ENCODE assay signal across 1 cellular context in the genomic region with DNA sequence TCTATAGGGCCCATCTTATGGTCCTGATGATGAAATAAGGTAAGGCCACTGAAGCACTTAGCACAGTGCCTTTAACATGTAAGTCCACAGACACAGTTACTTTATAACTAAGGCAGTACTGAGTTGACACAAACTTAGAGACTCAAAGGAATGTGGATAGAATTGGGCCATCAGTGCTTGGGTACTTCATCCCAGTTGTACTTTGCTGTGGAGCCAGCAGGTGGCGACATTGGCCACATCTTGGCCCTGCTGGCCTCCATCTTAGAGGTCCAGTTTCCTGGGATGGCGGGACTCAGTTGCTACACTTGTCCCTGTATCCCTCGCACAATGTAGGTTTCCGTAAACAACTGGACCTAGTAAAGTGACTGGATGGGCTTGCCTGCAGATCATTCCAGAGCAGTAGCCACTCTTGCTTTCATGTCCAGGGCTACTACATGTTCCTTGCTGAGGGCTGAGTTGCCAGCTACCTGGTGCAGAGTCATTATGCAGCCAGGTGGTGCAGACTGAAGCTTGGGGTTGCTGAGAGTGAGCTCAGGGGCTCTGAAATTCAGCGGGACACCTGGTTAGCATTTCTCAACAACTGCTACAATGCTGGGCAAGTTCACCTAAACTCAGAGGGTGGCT.
A peak's percentile ranks its signal among the peaks of the same experiment; 100 is the strongest.
TF ChIP-seq lines count a peak whose summit lies in the region.

No MANE protein-coding gene starts in this region.

TF ChIP-seq in HepG2, 621 proteins besides CTCF, POLR2A, EP300 and RAD21 (continued from another document):
- TF ChIP-seq, protein P1, sequence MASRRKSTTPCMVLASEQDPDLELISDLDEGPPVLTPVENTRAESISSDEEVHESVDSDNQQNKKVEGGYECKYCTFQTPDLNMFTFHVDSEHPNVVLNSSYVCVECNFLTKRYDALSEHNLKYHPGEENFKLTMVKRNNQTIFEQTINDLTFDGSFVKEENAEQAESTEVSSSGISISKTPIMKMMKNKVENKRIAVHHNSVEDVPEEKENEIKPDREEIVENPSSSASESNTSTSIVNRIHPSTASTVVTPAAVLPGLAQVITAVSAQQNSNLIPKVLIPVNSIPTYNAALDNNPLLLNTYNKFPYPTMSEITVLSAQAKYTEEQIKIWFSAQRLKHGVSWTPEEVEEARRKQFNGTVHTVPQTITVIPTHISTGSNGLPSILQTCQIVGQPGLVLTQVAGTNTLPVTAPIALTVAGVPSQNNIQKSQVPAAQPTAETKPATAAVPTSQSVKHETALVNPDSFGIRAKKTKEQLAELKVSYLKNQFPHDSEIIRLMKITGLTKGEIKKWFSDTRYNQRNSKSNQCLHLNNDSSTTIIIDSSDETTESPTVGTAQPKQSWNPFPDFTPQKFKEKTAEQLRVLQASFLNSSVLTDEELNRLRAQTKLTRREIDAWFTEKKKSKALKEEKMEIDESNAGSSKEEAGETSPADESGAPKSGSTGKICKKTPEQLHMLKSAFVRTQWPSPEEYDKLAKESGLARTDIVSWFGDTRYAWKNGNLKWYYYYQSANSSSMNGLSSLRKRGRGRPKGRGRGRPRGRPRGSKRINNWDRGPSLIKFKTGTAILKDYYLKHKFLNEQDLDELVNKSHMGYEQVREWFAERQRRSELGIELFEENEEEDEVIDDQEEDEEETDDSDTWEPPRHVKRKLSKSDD (CRISPR knock-in tag; IDR thresholded peaks at IDR 0.05; ENCODE audit: low read depth) = 0 out of 2 replicates have a peak, but pooled peaks have one; percentile 35
- no peak for TF ChIP-seq ZNF335 (CRISPR knock-in tag; IDR thresholded peaks at IDR 0.05)
- peak; percentile 32 for TF ChIP-seq TEAD3 (CRISPR knock-in tag; optimal IDR thresholded peaks at IDR 0.05; ENCODE audit: borderline replicate concordance)
- TF ChIP-seq ZBTB4 (CRISPR knock-in tag; IDR thresholded peaks at IDR 0.05; ENCODE audit: borderline replicate concordance) = 0 out of 2 replicates have a peak, but pooled peaks have one; percentile 28
- TF ChIP-seq DPF2 (CRISPR knock-in tag; IDR thresholded peaks at IDR 0.05; ENCODE audit: borderline replicate concordance, low read depth) = no peak
- no peak for TF ChIP-seq FOXA1 (IDR thresholded peaks at IDR 0.05)
- no peak for TF ChIP-seq FOXA1 (CRISPR knock-in tag; IDR thresholded peaks at IDR 0.05)
- TF ChIP-seq, protein P2, sequence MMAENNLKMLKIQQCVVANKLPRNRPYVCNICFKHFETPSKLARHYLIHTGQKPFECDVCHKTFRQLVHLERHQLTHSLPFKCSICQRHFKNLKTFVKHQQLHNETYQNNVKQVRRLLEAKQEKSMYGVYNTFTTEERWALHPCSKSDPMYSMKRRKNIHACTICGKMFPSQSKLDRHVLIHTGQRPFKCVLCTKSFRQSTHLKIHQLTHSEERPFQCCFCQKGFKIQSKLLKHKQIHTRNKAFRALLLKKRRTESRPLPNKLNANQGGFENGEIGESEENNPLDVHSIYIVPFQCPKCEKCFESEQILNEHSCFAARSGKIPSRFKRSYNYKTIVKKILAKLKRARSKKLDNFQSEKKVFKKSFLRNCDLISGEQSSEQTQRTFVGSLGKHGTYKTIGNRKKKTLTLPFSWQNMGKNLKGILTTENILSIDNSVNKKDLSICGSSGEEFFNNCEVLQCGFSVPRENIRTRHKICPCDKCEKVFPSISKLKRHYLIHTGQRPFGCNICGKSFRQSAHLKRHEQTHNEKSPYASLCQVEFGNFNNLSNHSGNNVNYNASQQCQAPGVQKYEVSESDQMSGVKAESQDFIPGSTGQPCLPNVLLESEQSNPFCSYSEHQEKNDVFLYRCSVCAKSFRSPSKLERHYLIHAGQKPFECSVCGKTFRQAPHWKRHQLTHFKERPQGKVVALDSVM (CRISPR knock-in tag; IDR thresholded peaks at IDR 0.05) = peak; percentile 87
- TF ChIP-seq KMT2A (CRISPR knock-in tag; IDR thresholded peaks at IDR 0.05) = no peak
- TF ChIP-seq ERF (CRISPR knock-in tag; IDR thresholded peaks at IDR 0.05) = peak; percentile 51; the same call in 1 of the 2 replicates
- no peak for TF ChIP-seq ZSCAN22 (CRISPR knock-in tag; IDR thresholded peaks at IDR 0.05)
- 0 out of 2 replicates have a peak, but pooled peaks have one; percentile 39 for TF ChIP-seq ZNF615 (CRISPR knock-in tag; IDR thresholded peaks at IDR 0.05; ENCODE audit: borderline replicate concordance)
- no peak for TF ChIP-seq ZNF569 (CRISPR knock-in tag; IDR thresholded peaks at IDR 0.05; ENCODE audit: borderline replicate concordance)
- no peak for TF ChIP-seq LCORL (IDR thresholded peaks at IDR 0.05)
- TF ChIP-seq LCORL (CRISPR knock-in tag; IDR thresholded peaks at IDR 0.05) = peak; percentile 14; the same call in 1 of the 2 replicates
- TF ChIP-seq HDAC1 (CRISPR knock-in tag; IDR thresholded peaks at IDR 0.05) = no peak
- no peak for TF ChIP-seq ZNF431 (CRISPR knock-in tag; IDR thresholded peaks at IDR 0.05; ENCODE audit: borderline replicate concordance, low read depth)
- no peak for TF ChIP-seq RBM39 (IDR thresholded peaks at IDR 0.05; ENCODE audit: low read depth, low read length, poor library complexity, severe bottlenecking)
- peak; percentile 77; the same call in 1 of the 2 replicates for TF ChIP-seq EHMT2 (IDR thresholded peaks at IDR 0.05; ENCODE audit: borderline replicate concordance, low read depth, low read length)
- TF ChIP-seq CAMTA2 (CRISPR knock-in tag; IDR thresholded peaks at IDR 0.05; ENCODE audit: borderline replicate concordance) = 0 out of 2 replicates have a peak, but pooled peaks have one; percentile 58
- TF ChIP-seq ZNF576 (CRISPR knock-in tag; IDR thresholded peaks at IDR 0.05) = peak; percentile 97; the same call in 1 of the 2 replicates
- TF ChIP-seq SMC3 (IDR thresholded peaks at IDR 0.05; ENCODE audit: low read length) = peak; percentile 86
- TF ChIP-seq JDP2 (CRISPR knock-in tag; IDR thresholded peaks at IDR 0.05; ENCODE audit: borderline replicate concordance) = no peak
- TF ChIP-seq MZF1 (CRISPR knock-in tag; IDR thresholded peaks at IDR 0.05; ENCODE audit: borderline replicate concordance) = no peak
- TF ChIP-seq ELF3 (CRISPR knock-in tag; IDR thresholded peaks at IDR 0.05) = peak; percentile 17; the same call in 1 of the 2 replicates
- no peak for TF ChIP-seq MIER3 (CRISPR knock-in tag; IDR thresholded peaks at IDR 0.05; ENCODE audit: borderline replicate concordance)
- TF ChIP-seq ZNF644 (CRISPR knock-in tag; IDR thresholded peaks at IDR 0.05; ENCODE audit: low read depth) = peak; percentile 66; the same call in 1 of the 2 replicates
- TF ChIP-seq CBX1 (IDR thresholded peaks at IDR 0.05; ENCODE audit: low read depth) = no peak
- no peak for TF ChIP-seq ZNF160 (CRISPR knock-in tag; IDR thresholded peaks at IDR 0.05)
- TF ChIP-seq KAT8 (CRISPR knock-in tag; IDR thresholded peaks at IDR 0.05) = peak; percentile 63; the same call in 1 of the 2 replicates
- TF ChIP-seq ZBTB33 (CRISPR knock-in tag; IDR thresholded peaks at IDR 0.05) = peak; percentile 97
- TF ChIP-seq BORCS8-MEF2B (CRISPR knock-in tag; IDR thresholded peaks at IDR 0.05) = peak; percentile 30; the same call in 1 of the 2 replicates
- peak; percentile 32; the same call in 1 of the 2 replicates for TF ChIP-seq CBFB (CRISPR knock-in tag; IDR thresholded peaks at IDR 0.05)
- no peak for TF ChIP-seq KLF12 (CRISPR knock-in tag; IDR thresholded peaks at IDR 0.05; ENCODE audit: borderline replicate concordance)
- TF ChIP-seq KDM2A (CRISPR knock-in tag; IDR thresholded peaks at IDR 0.05; ENCODE audit: borderline replicate concordance, low read depth) = peak; percentile 50; the same call in 1 of the 2 replicates
- TF ChIP-seq PHB2 (IDR thresholded peaks at IDR 0.05; ENCODE audit: partially characterized antibody) = no peak
- TF ChIP-seq ZMYM4 (CRISPR knock-in tag; IDR thresholded peaks at IDR 0.05) = peak; percentile 79
- no peak for TF ChIP-seq MAF1 (CRISPR knock-in tag; IDR thresholded peaks at IDR 0.05; ENCODE audit: borderline replicate concordance)
- TF ChIP-seq MYNN (CRISPR knock-in tag; IDR thresholded peaks at IDR 0.05; ENCODE audit: low read depth) = no peak
